Comparison of ENCODE assay signal across 20 cellular contexts in the genomic region with DNA sequence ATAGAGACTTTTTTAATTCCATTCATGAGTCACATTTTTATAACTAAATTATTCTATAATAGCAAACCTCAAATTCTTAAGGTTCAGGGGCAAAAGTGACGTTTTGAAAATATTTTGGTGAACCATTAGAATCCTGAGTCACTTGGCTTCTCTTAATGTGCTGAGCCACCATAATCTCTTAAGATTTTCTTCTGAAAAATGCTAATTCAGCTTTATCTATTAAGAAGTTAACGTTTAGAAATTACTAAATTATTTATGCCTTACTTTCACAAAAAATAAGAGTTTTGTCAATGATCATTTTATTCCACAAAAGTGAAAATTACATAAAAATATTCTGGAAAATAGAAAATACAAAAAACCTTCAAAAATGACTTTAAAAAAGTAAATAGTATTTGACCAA.
"Had no signal": no experiment of that assay in that cellular context is flagged by ENCODE, and none has a peak within 500 bp of the region (broad histone marks: within the 10 kb centered on the region; RNA-seq: fewer than 3 reads in every experiment).

No MANE protein-coding gene starts in this region.

- H3K27ac ChIP-seq: RWPE1 had no signal

- H3K36me3 ChIP-seq: MG63 had no signal

- ATAC-seq: Panc1, T-cell had no signal

- H3K4me2 ChIP-seq: SK-N-SH had no signal

- H3K9ac ChIP-seq: SK-N-SH had no signal

- DNase-seq: KBM-7, MG63, NCI-H1092, NCI-H1105 treated with DMSO at 0.1 percent for 48 hours, NCI-H1417 treated with DMSO at 0.1 percent for 48 hours, NCI-H146, NCI-H1694 treated with DMSO at 0.1 percent for 48 hours, NCI-H1930, NCI-H2081, NCI-H2107, NCI-H2227 treated with DMSO at 0.1 percent for 48 hours, NCI-H524, NCI-H526 treated with DMSO at 0.1 percent for 48 hours, NCI-H748 treated with DMSO at 0.1 percent for 48 hours, SHP77, SK-N-SH, SW 1271, T-cell had no signal

- H3K4me3 ChIP-seq: MG63 had no signal

- H3K9me3 ChIP-seq: MG63, SK-N-SH had no signal
